ENCODE assay signal across 17 cellular contexts in genomic region chr11:119359365-119360229, GRCh38. TPM values are rescaled to one million over a fixed set of nuclear protein-coding genes. Genes with fewer than 3 reads are reported as not detected.
DNase-seq lines count a peak whose midpoint lies in the region; ATAC-seq and TF ChIP-seq lines count a peak whose summit lies in the region.
"Had no signal": no experiment of that assay in that cellular context is flagged by ENCODE, and none has a peak within 500 bp of the region (broad histone marks: within the 10 kb centered on the region; RNA-seq: fewer than 3 reads in every experiment).

No MANE protein-coding gene starts in this region.

- no peak overlapping the region for H4K8ac ChIP-seq in neuronal stem cell (ENCODE audit: low read depth, low read length)

- H3K36me3 ChIP-seq in neuronal stem cell (replicated peaks in 1 of 2; ENCODE audit: control insufficient read depth in 2 of 2, insufficient read depth in 2 of 2, low read length in 2 of 2) (peaks cover 0 to 2% of the 10 kb centered on the region in 2 donors), thyroid gland (no peaks in the 10 kb centered on the region)
- H3K36me3 ChIP-seq: uterus had no signal

- no peak overlapping the region for H3K4ac ChIP-seq in neuronal stem cell (ENCODE audit: low read length)

- intact Hi-C loops in thyroid gland (cut with DNase I) = no loop called here

- no peak overlapping the region for H3K4me3 ChIP-seq in neuronal stem cell (ENCODE audit: low read length in 2 of 2)
- no peak overlapping the region for H3K4me3 ChIP-seq in thyroid gland (replicated peaks in 1 of 3)
- H3K4me3 ChIP-seq: uterus had no signal

- H4K91ac ChIP-seq in neuronal stem cell (ENCODE audit: low read depth, low read length, poor library complexity) = no peak overlapping the region

- peak overlapping the region; percentile 91 for H3K27ac ChIP-seq in epithelial cell of prostate
- H3K27ac ChIP-seq in neuronal stem cell (replicated peaks; ENCODE audit: low read length) = no peak overlapping the region
- H3K27ac ChIP-seq in thyroid gland = no peak overlapping the region

- no peak for TF ChIP-seq CTCF in thyroid gland (IDR thresholded peaks at IDR 0.05)

- no peak overlapping the region for H3K4me2 ChIP-seq in neuronal stem cell (ENCODE audit: insufficient read depth, low read length, poor library complexity, severe bottlenecking)

- peaks cover 23 to 28% of the 10 kb centered on the region in 2 donors for H3K4me1 ChIP-seq in neuronal stem cell (ENCODE audit: control insufficient read depth in 2 of 2, insufficient read depth in 1 of 2, low read depth in 1 of 2, low read length in 2 of 2)
- peaks cover 33 to 48% of the 10 kb centered on the region in 2 donors for H3K4me1 ChIP-seq in thyroid gland

- H2BK12ac ChIP-seq in neuronal stem cell (ENCODE audit: low read length) = no peak overlapping the region

- H2AFZ ChIP-seq in neuronal stem cell (ENCODE audit: low read length) = no peak overlapping the region

- no peak for TF ChIP-seq POLR2A in thyroid gland (IDR thresholded peaks at IDR 0.05)

- H3K9me3 ChIP-seq in neuronal stem cell (replicated peaks in 1 of 2; ENCODE audit: control insufficient read depth in 2 of 2, insufficient read depth in 1 of 2, low read depth in 1 of 2, low read length in 2 of 2) = peaks cover 3% of the 10 kb centered on the region in 2 donors
- H3K9me3 ChIP-seq in thyroid gland = no peaks in the 10 kb centered on the region
- H3K9me3 ChIP-seq: uterus had no signal

- no peak overlapping the region for H3K23ac ChIP-seq in neuronal stem cell (ENCODE audit: low read depth, low read length, poor library complexity)

- no peak overlapping the region for H2AK5ac ChIP-seq in neuronal stem cell (ENCODE audit: low read depth, low read length)

- no peak for ATAC-seq in GM19023 (IDR thresholded peaks at IDR 0.05; ENCODE audit: unreplicated experiment)

- H3K27me3 ChIP-seq in neuronal stem cell (ENCODE audit: control insufficient read depth in 3 of 3, insufficient read depth in 3 of 3, low read depth in 1 of 3, low read length in 3 of 3) (peaks cover 2 to 47% (median 17%) of the 10 kb centered on the region in 3 experiments), thyroid gland (no peaks in the 10 kb centered on the region)
- H3K27me3 ChIP-seq: uterus had no signal

- no peak overlapping the region for H2BK5ac ChIP-seq in neuronal stem cell (ENCODE audit: low read length)

- peak overlapping the region; percentile 29 for H2BK15ac ChIP-seq in neuronal stem cell (ENCODE audit: low read length)

- no peak overlapping the region for H3K9ac ChIP-seq in neuronal stem cell (ENCODE audit: low read depth, low read length, poor library complexity)

- DNase-seq in GF-D8 (lab: John Stamatoyannopoulos, UW) (peak; percentile 51), NOMO-1 treated with dmso at 0.1 percent for 144 hours (lab: John Stamatoyannopoulos, UW; ENCODE audit: unreplicated experiment) (peak; percentile 34), epithelial cell of prostate (ENCODE audit: low read depth, low spot score) (peak; percentile 39), neuronal stem cell (ENCODE audit: low spot score) (no peak), thyroid gland (no peak), T-helper 2 cell (no peak), T-helper 9 cell (no peak)
- DNase-seq: kidney glomerular epithelial cell; naive B cell; NCI-H146; SHP77; stimulated activated CD4-positive, alpha-beta T cell treated with anti-CD3 and anti-CD28 coated beads, Interleukin-2, amount 100 ng/mL, for 48 hours had no signal

- H2BK120ac ChIP-seq in neuronal stem cell (ENCODE audit: low read depth, low read length) = no peak overlapping the region

- WGBS in neuronal stem cell (ENCODE audit: extremely low coverage in 2 of 2, insufficient read length in 2 of 2, insufficient replicate concordance in 1 of 2), 2 donors = no CpG with 5 or more reads among the region's 10 CpGs
- 79 to 88% methylated on average over 10 of the region's 10 CpGs for WGBS in thyroid gland, 2 donors

- H3K18ac ChIP-seq in neuronal stem cell (ENCODE audit: low read length) = no peak overlapping the region

- H3K14ac ChIP-seq in neuronal stem cell (ENCODE audit: low read length) = no peak overlapping the region

- no peaks in the 10 kb centered on the region for H3K79me1 ChIP-seq in neuronal stem cell (ENCODE audit: low read depth, low read length)

RNA-seq across cellular contexts. Expression of gene MFRP, which starts 13.1 kb away (rescaled TPM):
- not detected for polyA plus RNA-seq in neuronal stem cell (2013, experiment 1 of 2)
- polyA plus RNA-seq in neuronal stem cell (2013, experiment 2 of 2) = not detected
- not detected for total RNA-seq in thyroid gland
- total RNA-seq: activated CD8-positive, alpha-beta memory T cell treated with anti-CD3 and anti-CD28 coated beads for 36 hours; NCI-H460 had no signal
- polyA plus RNA-seq: BJ had no signal

RNA-seq across cellular contexts. Expression of gene C1QTNF5, which starts 18.9 kb away (rescaled TPM):
- 3.1 TPM for polyA plus RNA-seq in neuronal stem cell (2013, experiment 1 of 2)
- 3.3 TPM for polyA plus RNA-seq in neuronal stem cell (2013, experiment 2 of 2)
- total RNA-seq in thyroid gland = 10 to 100 TPM; 13.0 to 46.4 (median 27.8) TPM
- total RNA-seq: activated CD8-positive, alpha-beta memory T cell treated with anti-CD3 and anti-CD28 coated beads for 36 hours; NCI-H460 had no signal

RNA-seq across cellular contexts. Expression of gene USP2, which starts 21.9 kb away (rescaled TPM):
- polyA plus RNA-seq in neuronal stem cell (2013, experiment 1 of 2) = 4.2 TPM
- 4.4 TPM for polyA plus RNA-seq in neuronal stem cell (2013, experiment 2 of 2)
- 1 to 10 TPM; 2.0 to 5.3 (median 4.6) TPM for total RNA-seq in thyroid gland

RNA-seq across cellular contexts. Expression of gene RNF26, which starts 25.3 kb away (rescaled TPM):
- polyA plus RNA-seq in neuronal stem cell (2013, experiment 1 of 2) = 79.3 TPM
- polyA plus RNA-seq in neuronal stem cell (2013, experiment 2 of 2) = 79.8 TPM
- 10 to 100 TPM; 10.1 to 18.9 (median 14.1) TPM for total RNA-seq in thyroid gland

RNA-seq across cellular contexts. Expression of gene MCAM, which starts 42.7 kb away (rescaled TPM):
- 20.2 TPM for polyA plus RNA-seq in neuronal stem cell (2013, experiment 1 of 2)
- 19.8 TPM for polyA plus RNA-seq in neuronal stem cell (2013, experiment 2 of 2)
- 100 to 1,000 TPM in 1 of 4 donors, 10 to 100 TPM in 3; 17.6 to 243 (median 61.8) TPM for total RNA-seq in thyroid gland

Comparison
In these comparisons a context has a peak if more than half of its experiments do, and no peak if none do; other contexts are left out.
1. DNase-seq: peak in GF-D8 (single experiment), NOMO-1 treated with dmso at 0.1 percent for 144 hours (single experiment) and epithelial cell of prostate (single experiment); none in neuronal stem cell (single experiment), thyroid gland (0 of 2), T-helper 2 cell (0 of 5) and T-helper 9 cell (single experiment).